ENCODE assay signal across 1 cellular context in the genomic region with DNA sequence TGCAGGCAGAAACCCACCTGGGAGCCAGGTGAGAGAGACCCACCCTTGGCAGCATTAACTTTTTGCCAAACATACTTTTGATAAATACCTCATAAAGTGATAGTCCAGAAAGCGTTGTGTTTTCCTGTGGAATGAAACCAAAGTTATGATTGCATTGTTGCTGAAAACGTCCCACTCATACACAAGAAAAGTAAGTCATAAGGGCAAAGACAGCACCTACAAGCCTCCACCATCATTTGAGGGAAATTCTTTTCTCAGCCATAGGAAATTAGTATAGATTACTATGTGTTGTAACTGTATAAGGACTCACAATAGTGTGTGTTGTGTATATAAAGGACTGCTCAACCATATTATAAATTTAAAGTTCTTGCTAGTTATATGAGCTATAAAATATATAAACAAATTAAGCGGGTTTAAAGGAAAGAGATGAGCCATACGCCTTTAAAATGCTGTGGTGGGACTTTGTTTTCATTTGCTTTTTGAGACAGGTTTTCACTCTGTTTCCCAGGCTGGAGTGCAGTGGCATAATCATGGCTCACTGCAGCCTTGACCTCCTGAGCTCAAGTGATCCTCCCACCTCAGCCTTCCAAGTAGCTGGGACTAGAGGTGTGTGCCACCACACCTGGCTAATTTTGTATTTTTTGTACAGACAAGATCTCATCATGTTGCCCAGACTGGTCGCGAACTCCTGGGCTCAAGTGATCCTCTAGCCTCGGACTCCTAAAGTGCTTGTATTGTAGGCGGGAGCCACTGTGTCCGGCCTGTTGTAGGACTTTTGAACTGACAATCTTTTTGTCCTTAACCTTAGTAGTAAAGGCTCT.
A peak's percentile ranks its signal among the peaks of the same experiment; 100 is the strongest.
TF ChIP-seq lines count a peak whose summit lies in the region.

No MANE protein-coding gene starts in this region.

TF ChIP-seq in HepG2, 621 proteins besides CTCF, POLR2A, EP300 and RAD21 (continued from another document and continues in another):
- TF ChIP-seq ZNF563 (CRISPR knock-in tag; IDR thresholded peaks at IDR 0.05): no peak
- no peak for TF ChIP-seq CEBPB (IDR thresholded peaks at IDR 0.05; ENCODE audit: borderline replicate concordance, low read depth, low read length)
- TF ChIP-seq KLF15 (CRISPR knock-in tag; IDR thresholded peaks at IDR 0.05; ENCODE audit: borderline replicate concordance): no peak
- no peak for TF ChIP-seq ZNF225 (CRISPR knock-in tag; IDR thresholded peaks at IDR 0.05)
- TF ChIP-seq ZZZ3 (CRISPR knock-in tag; IDR thresholded peaks at IDR 0.05; ENCODE audit: borderline replicate concordance): no peak
- TF ChIP-seq, protein P1, sequence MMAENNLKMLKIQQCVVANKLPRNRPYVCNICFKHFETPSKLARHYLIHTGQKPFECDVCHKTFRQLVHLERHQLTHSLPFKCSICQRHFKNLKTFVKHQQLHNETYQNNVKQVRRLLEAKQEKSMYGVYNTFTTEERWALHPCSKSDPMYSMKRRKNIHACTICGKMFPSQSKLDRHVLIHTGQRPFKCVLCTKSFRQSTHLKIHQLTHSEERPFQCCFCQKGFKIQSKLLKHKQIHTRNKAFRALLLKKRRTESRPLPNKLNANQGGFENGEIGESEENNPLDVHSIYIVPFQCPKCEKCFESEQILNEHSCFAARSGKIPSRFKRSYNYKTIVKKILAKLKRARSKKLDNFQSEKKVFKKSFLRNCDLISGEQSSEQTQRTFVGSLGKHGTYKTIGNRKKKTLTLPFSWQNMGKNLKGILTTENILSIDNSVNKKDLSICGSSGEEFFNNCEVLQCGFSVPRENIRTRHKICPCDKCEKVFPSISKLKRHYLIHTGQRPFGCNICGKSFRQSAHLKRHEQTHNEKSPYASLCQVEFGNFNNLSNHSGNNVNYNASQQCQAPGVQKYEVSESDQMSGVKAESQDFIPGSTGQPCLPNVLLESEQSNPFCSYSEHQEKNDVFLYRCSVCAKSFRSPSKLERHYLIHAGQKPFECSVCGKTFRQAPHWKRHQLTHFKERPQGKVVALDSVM (CRISPR knock-in tag; IDR thresholded peaks at IDR 0.05): peak; percentile 92
- TF ChIP-seq RXRB (CRISPR knock-in tag; IDR thresholded peaks at IDR 0.05; ENCODE audit: borderline replicate concordance): no peak
- TF ChIP-seq ARNT (IDR thresholded peaks at IDR 0.05): no peak
- TF ChIP-seq RNF2 (conservative IDR thresholded peaks at IDR 0.05; ENCODE audit: low read depth): no peak
- TF ChIP-seq ETV6 (CRISPR knock-in tag; conservative IDR thresholded peaks at IDR 0.05): no peak
- TF ChIP-seq NFE2L2 (IDR thresholded peaks at IDR 0.05; ENCODE audit: low read length): no peak
- no peak for TF ChIP-seq ZNF460 (CRISPR knock-in tag; IDR thresholded peaks at IDR 0.05; ENCODE audit: borderline replicate concordance)
- TF ChIP-seq NCOA2 (CRISPR knock-in tag; IDR thresholded peaks at IDR 0.05): peak; percentile 45; the same call in 1 of the 2 replicates
- TF ChIP-seq TMF1 (CRISPR knock-in tag; IDR thresholded peaks at IDR 0.05; ENCODE audit: low read depth): no peak
- 0 out of 2 replicates have a peak, but pooled peaks have one; percentile 17 for TF ChIP-seq NR2F2 (IDR thresholded peaks at IDR 0.05; ENCODE audit: borderline replicate concordance, low read depth)
- TF ChIP-seq MED1 (CRISPR knock-in tag; IDR thresholded peaks at IDR 0.05): peak; percentile 33; the same call in 1 of the 2 replicates
- TF ChIP-seq, protein P2, sequence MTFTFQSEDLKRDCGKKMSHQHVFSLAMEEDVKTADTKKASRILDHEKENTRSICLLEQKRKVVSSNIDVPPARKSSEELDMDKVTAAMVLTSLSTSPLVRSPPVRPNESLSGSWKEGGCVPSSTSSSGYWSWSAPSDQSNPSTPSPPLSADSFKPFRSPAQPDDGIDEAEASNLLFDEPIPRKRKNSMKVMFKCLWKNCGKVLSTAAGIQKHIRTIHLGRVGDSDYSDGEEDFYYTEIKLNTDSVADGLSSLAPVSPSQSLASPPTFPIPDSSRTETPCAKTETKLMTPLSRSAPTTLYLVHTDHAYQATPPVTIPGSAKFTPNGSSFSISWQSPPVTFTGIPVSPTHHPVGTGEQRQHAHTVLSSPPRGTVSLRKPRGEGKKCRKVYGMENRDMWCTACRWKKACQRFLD (CRISPR knock-in tag; IDR thresholded peaks at IDR 0.05; ENCODE audit: borderline replicate concordance): no peak
- no peak for TF ChIP-seq FOXK2 (IDR thresholded peaks at IDR 0.05)
- TF ChIP-seq, protein P3, sequence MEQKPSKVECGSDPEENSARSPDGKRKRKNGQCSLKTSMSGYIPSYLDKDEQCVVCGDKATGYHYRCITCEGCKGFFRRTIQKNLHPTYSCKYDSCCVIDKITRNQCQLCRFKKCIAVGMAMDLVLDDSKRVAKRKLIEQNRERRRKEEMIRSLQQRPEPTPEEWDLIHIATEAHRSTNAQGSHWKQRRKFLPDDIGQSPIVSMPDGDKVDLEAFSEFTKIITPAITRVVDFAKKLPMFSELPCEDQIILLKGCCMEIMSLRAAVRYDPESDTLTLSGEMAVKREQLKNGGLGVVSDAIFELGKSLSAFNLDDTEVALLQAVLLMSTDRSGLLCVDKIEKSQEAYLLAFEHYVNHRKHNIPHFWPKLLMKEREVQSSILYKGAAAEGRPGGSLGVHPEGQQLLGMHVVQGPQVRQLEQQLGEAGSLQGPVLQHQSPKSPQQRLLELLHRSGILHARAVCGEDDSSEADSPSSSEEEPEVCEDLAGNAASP (CRISPR knock-in tag; IDR thresholded peaks at IDR 0.05; ENCODE audit: borderline replicate concordance): peak; percentile 34; the same call in 1 of the 2 replicates
- TF ChIP-seq EHMT2 (IDR thresholded peaks at IDR 0.05; ENCODE audit: borderline replicate concordance, low read depth, low read length): no peak
- TF ChIP-seq, protein P4, sequence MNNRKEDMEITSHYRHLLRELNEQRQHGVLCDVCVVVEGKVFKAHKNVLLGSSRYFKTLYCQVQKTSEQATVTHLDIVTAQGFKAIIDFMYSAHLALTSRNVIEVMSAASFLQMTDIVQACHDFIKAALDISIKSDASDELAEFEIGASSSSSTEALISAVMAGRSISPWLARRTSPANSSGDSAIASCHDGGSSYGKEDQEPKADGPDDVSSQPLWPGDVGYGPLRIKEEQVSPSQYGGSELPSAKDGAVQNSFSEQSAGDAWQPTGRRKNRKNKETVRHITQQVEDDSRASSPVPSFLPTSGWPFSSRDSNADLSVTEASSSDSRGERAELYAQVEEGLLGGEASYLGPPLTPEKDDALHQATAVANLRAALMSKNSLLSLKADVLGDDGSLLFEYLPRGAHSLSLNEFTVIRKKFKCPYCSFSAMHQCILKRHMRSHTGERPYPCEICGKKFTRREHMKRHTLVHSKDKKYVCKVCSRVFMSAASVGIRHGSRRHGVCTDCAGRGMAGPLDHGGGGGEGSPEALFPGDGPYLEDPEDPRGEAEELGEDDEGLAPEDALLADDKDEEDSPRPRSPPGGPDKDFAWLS (CRISPR knock-in tag; IDR thresholded peaks at IDR 0.05; ENCODE audit: borderline replicate concordance): no peak
- TF ChIP-seq, protein P5, sequence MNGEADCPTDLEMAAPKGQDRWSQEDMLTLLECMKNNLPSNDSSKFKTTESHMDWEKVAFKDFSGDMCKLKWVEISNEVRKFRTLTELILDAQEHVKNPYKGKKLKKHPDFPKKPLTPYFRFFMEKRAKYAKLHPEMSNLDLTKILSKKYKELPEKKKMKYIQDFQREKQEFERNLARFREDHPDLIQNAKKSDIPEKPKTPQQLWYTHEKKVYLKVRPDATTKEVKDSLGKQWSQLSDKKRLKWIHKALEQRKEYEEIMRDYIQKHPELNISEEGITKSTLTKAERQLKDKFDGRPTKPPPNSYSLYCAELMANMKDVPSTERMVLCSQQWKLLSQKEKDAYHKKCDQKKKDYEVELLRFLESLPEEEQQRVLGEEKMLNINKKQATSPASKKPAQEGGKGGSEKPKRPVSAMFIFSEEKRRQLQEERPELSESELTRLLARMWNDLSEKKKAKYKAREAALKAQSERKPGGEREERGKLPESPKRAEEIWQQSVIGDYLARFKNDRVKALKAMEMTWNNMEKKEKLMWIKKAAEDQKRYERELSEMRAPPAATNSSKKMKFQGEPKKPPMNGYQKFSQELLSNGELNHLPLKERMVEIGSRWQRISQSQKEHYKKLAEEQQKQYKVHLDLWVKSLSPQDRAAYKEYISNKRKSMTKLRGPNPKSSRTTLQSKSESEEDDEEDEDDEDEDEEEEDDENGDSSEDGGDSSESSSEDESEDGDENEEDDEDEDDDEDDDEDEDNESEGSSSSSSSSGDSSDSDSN (CRISPR knock-in tag; IDR thresholded peaks at IDR 0.05): no peak
- TF ChIP-seq ZNF678 (CRISPR knock-in tag; IDR thresholded peaks at IDR 0.05): no peak
- no peak for TF ChIP-seq ZNF558 (CRISPR knock-in tag; IDR thresholded peaks at IDR 0.05; ENCODE audit: borderline replicate concordance)
- 0 out of 2 replicates have a peak, but pooled peaks have one; percentile 24 for TF ChIP-seq ZMYM2 (CRISPR knock-in tag; IDR thresholded peaks at IDR 0.05)
- no peak for TF ChIP-seq ZNF256 (CRISPR knock-in tag; conservative IDR thresholded peaks at IDR 0.05)
- TF ChIP-seq SALL1 (CRISPR knock-in tag; IDR thresholded peaks at IDR 0.05): peak; percentile 35
- TF ChIP-seq, protein P6, sequence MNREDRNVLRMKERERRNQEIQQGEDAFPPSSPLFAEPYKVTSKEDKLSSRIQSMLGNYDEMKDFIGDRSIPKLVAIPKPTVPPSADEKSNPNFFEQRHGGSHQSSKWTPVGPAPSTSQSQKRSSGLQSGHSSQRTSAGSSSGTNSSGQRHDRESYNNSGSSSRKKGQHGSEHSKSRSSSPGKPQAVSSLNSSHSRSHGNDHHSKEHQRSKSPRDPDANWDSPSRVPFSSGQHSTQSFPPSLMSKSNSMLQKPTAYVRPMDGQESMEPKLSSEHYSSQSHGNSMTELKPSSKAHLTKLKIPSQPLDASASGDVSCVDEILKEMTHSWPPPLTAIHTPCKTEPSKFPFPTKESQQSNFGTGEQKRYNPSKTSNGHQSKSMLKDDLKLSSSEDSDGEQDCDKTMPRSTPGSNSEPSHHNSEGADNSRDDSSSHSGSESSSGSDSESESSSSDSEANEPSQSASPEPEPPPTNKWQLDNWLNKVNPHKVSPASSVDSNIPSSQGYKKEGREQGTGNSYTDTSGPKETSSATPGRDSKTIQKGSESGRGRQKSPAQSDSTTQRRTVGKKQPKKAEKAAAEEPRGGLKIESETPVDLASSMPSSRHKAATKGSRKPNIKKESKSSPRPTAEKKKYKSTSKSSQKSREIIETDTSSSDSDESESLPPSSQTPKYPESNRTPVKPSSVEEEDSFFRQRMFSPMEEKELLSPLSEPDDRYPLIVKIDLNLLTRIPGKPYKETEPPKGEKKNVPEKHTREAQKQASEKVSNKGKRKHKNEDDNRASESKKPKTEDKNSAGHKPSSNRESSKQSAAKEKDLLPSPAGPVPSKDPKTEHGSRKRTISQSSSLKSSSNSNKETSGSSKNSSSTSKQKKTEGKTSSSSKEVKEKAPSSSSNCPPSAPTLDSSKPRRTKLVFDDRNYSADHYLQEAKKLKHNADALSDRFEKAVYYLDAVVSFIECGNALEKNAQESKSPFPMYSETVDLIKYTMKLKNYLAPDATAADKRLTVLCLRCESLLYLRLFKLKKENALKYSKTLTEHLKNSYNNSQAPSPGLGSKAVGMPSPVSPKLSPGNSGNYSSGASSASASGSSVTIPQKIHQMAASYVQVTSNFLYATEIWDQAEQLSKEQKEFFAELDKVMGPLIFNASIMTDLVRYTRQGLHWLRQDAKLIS (CRISPR knock-in tag; IDR thresholded peaks at IDR 0.05): no peak
- no peak for TF ChIP-seq KLF13 (CRISPR knock-in tag; IDR thresholded peaks at IDR 0.05)
- TF ChIP-seq MIER2 (CRISPR knock-in tag; IDR thresholded peaks at IDR 0.05): no peak
- TF ChIP-seq, protein P7, sequence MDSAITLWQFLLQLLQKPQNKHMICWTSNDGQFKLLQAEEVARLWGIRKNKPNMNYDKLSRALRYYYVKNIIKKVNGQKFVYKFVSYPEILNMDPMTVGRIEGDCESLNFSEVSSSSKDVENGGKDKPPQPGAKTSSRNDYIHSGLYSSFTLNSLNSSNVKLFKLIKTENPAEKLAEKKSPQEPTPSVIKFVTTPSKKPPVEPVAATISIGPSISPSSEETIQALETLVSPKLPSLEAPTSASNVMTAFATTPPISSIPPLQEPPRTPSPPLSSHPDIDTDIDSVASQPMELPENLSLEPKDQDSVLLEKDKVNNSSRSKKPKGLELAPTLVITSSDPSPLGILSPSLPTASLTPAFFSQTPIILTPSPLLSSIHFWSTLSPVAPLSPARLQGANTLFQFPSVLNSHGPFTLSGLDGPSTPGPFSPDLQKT (CRISPR knock-in tag; IDR thresholded peaks at IDR 0.05; ENCODE audit: borderline replicate concordance): no peak
- TF ChIP-seq, protein P8, sequence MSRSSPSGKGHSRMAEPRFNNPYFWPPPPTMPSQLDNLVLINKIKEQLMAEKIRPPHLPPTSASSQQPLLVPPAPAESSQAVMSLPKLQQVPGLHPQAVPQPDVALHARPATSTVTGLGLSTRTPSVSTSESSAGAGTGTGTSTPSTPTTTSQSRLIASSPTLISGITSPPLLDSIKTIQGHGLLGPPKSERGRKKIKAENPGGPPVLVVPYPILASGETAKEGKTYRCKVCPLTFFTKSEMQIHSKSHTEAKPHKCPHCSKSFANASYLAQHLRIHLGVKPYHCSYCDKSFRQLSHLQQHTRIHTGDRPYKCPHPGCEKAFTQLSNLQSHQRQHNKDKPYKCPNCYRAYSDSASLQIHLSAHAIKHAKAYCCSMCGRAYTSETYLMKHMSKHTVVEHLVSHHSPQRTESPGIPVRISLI (CRISPR knock-in tag; IDR thresholded peaks at IDR 0.05; ENCODE audit: borderline replicate concordance): no peak
- TF ChIP-seq STAT5B (CRISPR knock-in tag; IDR thresholded peaks at IDR 0.05): no peak
- TF ChIP-seq ARHGAP35 (CRISPR knock-in tag; IDR thresholded peaks at IDR 0.05; ENCODE audit: borderline replicate concordance): no peak
- TF ChIP-seq ZMAT3 (CRISPR knock-in tag; conservative IDR thresholded peaks at IDR 0.05): no peak
- TF ChIP-seq, protein P9, sequence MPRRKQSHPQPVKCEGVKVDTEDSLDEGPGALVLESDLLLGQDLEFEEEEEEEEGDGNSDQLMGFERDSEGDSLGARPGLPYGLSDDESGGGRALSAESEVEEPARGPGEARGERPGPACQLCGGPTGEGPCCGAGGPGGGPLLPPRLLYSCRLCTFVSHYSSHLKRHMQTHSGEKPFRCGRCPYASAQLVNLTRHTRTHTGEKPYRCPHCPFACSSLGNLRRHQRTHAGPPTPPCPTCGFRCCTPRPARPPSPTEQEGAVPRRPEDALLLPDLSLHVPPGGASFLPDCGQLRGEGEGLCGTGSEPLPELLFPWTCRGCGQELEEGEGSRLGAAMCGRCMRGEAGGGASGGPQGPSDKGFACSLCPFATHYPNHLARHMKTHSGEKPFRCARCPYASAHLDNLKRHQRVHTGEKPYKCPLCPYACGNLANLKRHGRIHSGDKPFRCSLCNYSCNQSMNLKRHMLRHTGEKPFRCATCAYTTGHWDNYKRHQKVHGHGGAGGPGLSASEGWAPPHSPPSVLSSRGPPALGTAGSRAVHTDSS (CRISPR knock-in tag; conservative IDR thresholded peaks at IDR 0.05): no peak
- TF ChIP-seq, protein P10, sequence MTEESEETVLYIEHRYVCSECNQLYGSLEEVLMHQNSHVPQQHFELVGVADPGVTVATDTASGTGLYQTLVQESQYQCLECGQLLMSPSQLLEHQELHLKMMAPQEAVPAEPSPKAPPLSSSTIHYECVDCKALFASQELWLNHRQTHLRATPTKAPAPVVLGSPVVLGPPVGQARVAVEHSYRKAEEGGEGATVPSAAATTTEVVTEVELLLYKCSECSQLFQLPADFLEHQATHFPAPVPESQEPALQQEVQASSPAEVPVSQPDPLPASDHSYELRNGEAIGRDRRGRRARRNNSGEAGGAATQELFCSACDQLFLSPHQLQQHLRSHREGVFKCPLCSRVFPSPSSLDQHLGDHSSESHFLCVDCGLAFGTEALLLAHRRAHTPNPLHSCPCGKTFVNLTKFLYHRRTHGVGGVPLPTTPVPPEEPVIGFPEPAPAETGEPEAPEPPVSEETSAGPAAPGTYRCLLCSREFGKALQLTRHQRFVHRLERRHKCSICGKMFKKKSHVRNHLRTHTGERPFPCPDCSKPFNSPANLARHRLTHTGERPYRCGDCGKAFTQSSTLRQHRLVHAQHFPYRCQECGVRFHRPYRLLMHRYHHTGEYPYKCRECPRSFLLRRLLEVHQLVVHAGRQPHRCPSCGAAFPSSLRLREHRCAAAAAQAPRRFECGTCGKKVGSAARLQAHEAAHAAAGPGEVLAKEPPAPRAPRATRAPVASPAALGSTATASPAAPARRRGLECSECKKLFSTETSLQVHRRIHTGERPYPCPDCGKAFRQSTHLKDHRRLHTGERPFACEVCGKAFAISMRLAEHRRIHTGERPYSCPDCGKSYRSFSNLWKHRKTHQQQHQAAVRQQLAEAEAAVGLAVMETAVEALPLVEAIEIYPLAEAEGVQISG (CRISPR knock-in tag; IDR thresholded peaks at IDR 0.05): no peak
